Comparison of ENCODE assay signal across 14 cellular contexts in genomic region chr3:14803101-14803980, GRCh38. TPM values are rescaled to one million over a fixed set of nuclear protein-coding genes. Genes with fewer than 3 reads are reported as not detected.
DNase-seq lines count a peak whose midpoint lies in the region; ATAC-seq and FAIRE-seq lines count a peak whose summit lies in the region.
"Had no signal": no experiment of that assay in that cellular context is flagged by ENCODE, and none has a peak within 500 bp of the region (broad histone marks: within the 10 kb centered on the region; RNA-seq: fewer than 3 reads in every experiment).

No MANE protein-coding gene starts in this region.

- no peaks in the 10 kb centered on the region for H3K36me3 ChIP-seq in small intestine (ENCODE audit: control insufficient read depth in 2 of 2, insufficient read depth in 2 of 2, low read length in 2 of 2)

- DNase-seq in DMS 273 (lab: John Stamatoyannopoulos, UW; ENCODE audit: unreplicated experiment) (peak; percentile 30), DMS 273 treated with DMSO at 0.1 percent for 48 hours (lab: John Stamatoyannopoulos, UW) (no peak), UCSD-AML1 (lab: John Stamatoyannopoulos, UW; ENCODE audit: unreplicated experiment) (peak; percentile 76), left ventricle myocardium superior (no peak), small intestine (peak; percentile 98), NCI-H526 (lab: John Stamatoyannopoulos, UW) (no peak), KBM-7 (no peak)
- DNase-seq: effector CD8-positive, alpha-beta T cell; stimulated activated CD4-positive, alpha-beta T cell treated with anti-CD3 and anti-CD28 coated beads, Interleukin-12 subunit alpha, Interleukin-12 subunit beta, amount 100 ng/mL, for 4 hours; substantia nigra had no signal

- no peaks in the 10 kb centered on the region for H3K27me3 ChIP-seq in small intestine (ENCODE audit: control insufficient read depth in 2 of 2, insufficient read depth in 2 of 2, low read length in 2 of 2)

- no peak for FAIRE-seq in small intestine (lab: Jason Lieb, UNC)

- ATAC-seq in left ventricle myocardium superior (peak; percentile 40), GM21390 (IDR thresholded peaks at IDR 0.05; ENCODE audit: unreplicated experiment) (no peak)

- no peak overlapping the region for H3K4me3 ChIP-seq in small intestine (ENCODE audit: low read depth in 1 of 2, low read length in 2 of 2)
- H3K4me3 ChIP-seq: lung had no signal

- in situ Hi-C loops in KBM-7 (cut with MboI; ENCODE audit: low pct_unique_long_range_greater_than_20kb, low sequenced_read_pairs) = no loop called here

- intact Hi-C loops in left ventricle myocardium superior (cut with micrococcal nuclease) = no loop called here

- 16 to 43% (median 36%) methylated on average over 13 of the region's 13 CpGs for WGBS in small intestine, 3 donors

- peaks cover 4 to 21% of the 10 kb centered on the region in 2 donors for H3K4me1 ChIP-seq in small intestine (ENCODE audit: control insufficient read depth in 2 of 2, insufficient read depth in 1 of 2, low read depth in 1 of 2, low read length in 1 of 2)

- H3K9me3 ChIP-seq in small intestine (ENCODE audit: control insufficient read depth, low read depth) = no peaks in the 10 kb centered on the region

- peak overlapping the region; percentile 85 to 86 for H3K27ac ChIP-seq in small intestine (ENCODE audit: low read depth in 1 of 2, low read length in 1 of 2)
- H3K27ac ChIP-seq: 22Rv1 had no signal

RNA-seq across cellular contexts. Expression of gene FGD5, which starts 15.4 kb away (rescaled TPM):
- 16.3 TPM for total RNA-seq in left ventricle myocardium superior
- 10 to 100 TPM in 1 of 3 donors, 1 to 10 TPM in 2; 3.1 to 16.1 (median 5.7) TPM for polyA plus RNA-seq in small intestine
- total RNA-seq: activated T-helper 1 cell treated with anti-CD3 and anti-CD28 coated beads, Interleukin-12 subunit alpha, Interleukin-12 subunit beta, Interleukin-2, Interleukin-4 antibody, amounts not matched to agents 30 ng/mL and 10 ng/mL and 1 ng/mL, durations not matched to agents 14 hours and 24 hours and 36 hours had no signal

Comparison
In these comparisons a context has a peak if more than half of its experiments do, and no peak if none do; other contexts are left out.
1. DNase-seq: peak in DMS 273 (single experiment), UCSD-AML1 (single experiment) and small intestine (single experiment); none in DMS 273 treated with DMSO at 0.1 percent for 48 hours (single experiment), left ventricle myocardium superior (single experiment), NCI-H526 (0 of 2) and KBM-7 (single experiment).